In the genomic region with DNA sequence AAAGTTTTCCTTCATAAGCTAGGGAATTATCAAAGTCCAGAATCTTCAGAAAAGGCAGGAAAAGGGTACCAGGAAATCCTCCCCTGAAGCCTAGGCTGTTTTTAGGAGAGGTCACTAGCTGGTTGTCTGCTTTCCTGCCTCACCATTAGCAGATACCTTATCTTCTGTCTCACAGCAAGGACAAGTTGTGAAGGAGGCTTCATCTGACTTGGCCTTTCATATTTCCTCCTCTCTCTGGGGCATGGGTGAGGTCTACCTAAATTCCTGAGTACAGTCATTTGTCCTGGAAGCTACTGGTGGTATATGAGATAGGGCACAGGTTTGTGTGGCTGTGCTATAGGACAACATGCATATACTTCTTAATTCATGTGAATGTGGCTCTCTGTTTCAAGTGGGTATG, we compare ENCODE assay signal across 10 cellular contexts. TPM values are rescaled to one million over a fixed set of nuclear protein-coding genes. Genes with fewer than 3 reads are reported as not detected.
A peak's percentile ranks its signal among the peaks of the same experiment; 100 is the strongest.
DNase-seq lines count a peak whose midpoint lies in the region; TF ChIP-seq lines count a peak whose summit lies in the region.
"Had no signal": no experiment of that assay in that cellular context is flagged by ENCODE, and none has a peak within 500 bp of the region (broad histone marks: within the 10 kb centered on the region; RNA-seq: fewer than 3 reads in every experiment).

No MANE protein-coding gene starts in this region.

- H3K36me3 Mint-ChIP-seq in neural crest cell (ENCODE audit: low read depth): no peaks in the 10 kb centered on the region

- no peaks in the 10 kb centered on the region for H3K9me2 ChIP-seq in Karpas-422 (replicated peaks; ENCODE audit: insufficient read depth, low read length)

- no peak for TF ChIP-seq CTCF in BJ (IDR thresholded peaks at IDR 0.05; ENCODE audit: insufficient read depth, low read depth, low read length)
- no peak for TF ChIP-seq CTCF in neural crest cell (conservative IDR thresholded peaks at IDR 0.05)
- no peak for TF ChIP-seq CTCF in RWPE1 (conservative IDR thresholded peaks at IDR 0.05; ENCODE audit: low read depth)

- H3K4me1 Mint-ChIP-seq in neural crest cell: peaks cover 59% of the 10 kb centered on the region

- H3K9me3 ChIP-seq in Karpas-422 (ENCODE audit: low read length): no peaks in the 10 kb centered on the region
- no peaks in the 10 kb centered on the region for H3K9me3 ChIP-seq in effector memory CD4-positive, alpha-beta T cell (ENCODE audit: control insufficient read depth, low read length)

- peak overlapping the region; percentile 17 for H3K9ac ChIP-seq in Karpas-422 (ENCODE audit: low read length)

- H3K4me1 ChIP-seq in Karpas-422 (ENCODE audit: low read length): peaks cover 66% of the 10 kb centered on the region
- peaks cover 57% of the 10 kb centered on the region for H3K4me1 ChIP-seq in effector memory CD4-positive, alpha-beta T cell (ENCODE audit: control insufficient read depth, insufficient read depth, low read length, poor library complexity, severe bottlenecking)

- H3K36me3 ChIP-seq in BJ (ENCODE audit: control insufficient read depth, insufficient read depth, low read length) (no peaks in the 10 kb centered on the region), Karpas-422 (ENCODE audit: insufficient read depth, low read length) (peaks cover under 1% of the 10 kb centered on the region; the same call in 1 of the 2 replicates)
- H3K36me3 ChIP-seq in effector memory CD4-positive, alpha-beta T cell (ENCODE audit: control insufficient read depth, insufficient read depth, low read length): peaks cover 2% of the 10 kb centered on the region

- no peaks in the 10 kb centered on the region for H3K9me3 Mint-ChIP-seq in neural crest cell

- H3K4me3 ChIP-seq in BJ (ENCODE audit: low read depth, low read length) (peak overlapping the region; percentile 85), Karpas-422 (ENCODE audit: low read length) (no peak overlapping the region)
- H3K4me3 ChIP-seq in effector memory CD4-positive, alpha-beta T cell (ENCODE audit: insufficient read depth, low read depth, low read length, poor library complexity, severe bottlenecking): peak overlapping the region; percentile 94

- CTCF ChIA-PET in BJ (lab: Yijun Ruan, JAX): interaction anchor here (0.5 to 2.0 kb wide), 5 partner anchors 10 to 44 kb away, joined by 3 to 11 read pairs (median 4); no protein-coding TSS in a partner anchor
- CTCF ChIA-PET in RWPE1 (lab: Yijun Ruan, JAX): no interaction called here

- H3K79me2 ChIP-seq in Karpas-422 (ENCODE audit: low read length): peaks cover 14% of the 10 kb centered on the region

- H3K27me3 Mint-ChIP-seq in neural crest cell (ENCODE audit: low read depth): no peaks in the 10 kb centered on the region

- peak overlapping the region; percentile 98 for H3K4me2 ChIP-seq in Karpas-422 (ENCODE audit: low read depth, low read length, poor library complexity, severe bottlenecking)

- H3K27ac ChIP-seq in Karpas-422 (ENCODE audit: low read length) (no peak overlapping the region), RWPE1 (no peak overlapping the region)
- peak overlapping the region; percentile 95 for H3K27ac ChIP-seq in effector memory CD4-positive, alpha-beta T cell (ENCODE audit: insufficient read depth, low read length, poor library complexity, severe bottlenecking)

- H3K27me3 ChIP-seq in BJ (ENCODE audit: control insufficient read depth, insufficient read depth, low read length) (no peaks in the 10 kb centered on the region), Karpas-422 (ENCODE audit: low read length) (no peaks in the 10 kb centered on the region)
- H3K27me3 ChIP-seq in effector memory CD4-positive, alpha-beta T cell (replicated peaks; ENCODE audit: control insufficient read depth, insufficient read depth, low read length, poor library complexity, severe bottlenecking): no peaks in the 10 kb centered on the region

- no peak for DNase-seq in BJ (ENCODE audit: low read depth)
- no peak for DNase-seq in Karpas-422
- DNase-seq in effector memory CD4-positive, alpha-beta T cell: no peak
- no peak for DNase-seq in neural crest cell (ENCODE audit: low read depth, low spot score)
- DNase-seq in cortex of kidney (lab: John Stamatoyannopoulos, UW): no peak
- DNase-seq in RWPE1 (ENCODE audit: low spot score): no peak
- no peak for DNase-seq in NCI-H2107 (lab: John Stamatoyannopoulos, UW)
- no peak for DNase-seq in HuH-7.5 (ENCODE audit: low spot score)
- DNase-seq: activated naive CD4-positive, alpha-beta T cell treated with Interleukin-2 at 50 U/mL for 16 hours; substantia nigra had no signal

- no peak overlapping the region for H2AFZ ChIP-seq in Karpas-422 (ENCODE audit: low read length)

- H3K27ac Mint-ChIP-seq in neural crest cell (ENCODE audit: unreplicated experiment): no peak overlapping the region

- H3K4me3 Mint-ChIP-seq in neural crest cell: peak overlapping the region; percentile 94

- H4K20me1 ChIP-seq in Karpas-422 (ENCODE audit: insufficient read depth, low read depth, low read length): no peaks in the 10 kb centered on the region

- POLR2A ChIA-PET in BJ (lab: Charles Lee) (no interaction called here), RWPE1 (lab: Yijun Ruan, JAX; ENCODE audit: low non-redundant PET) (no interaction called here)

RNA-seq across cellular contexts. Expression of a gene that starts 2.3 kb away (rescaled TPM):
- polyA plus RNA-seq in BJ (2011; rRNA removed): 5.3 and 6.5 TPM in 2 replicates
- 8.8 and 14.2 TPM in 2 replicates for polyA minus RNA-seq in BJ (2011; rRNA and poly(A)+ RNA removed)
- 8.5 and 9.0 TPM in 2 replicates for total RNA-seq in Karpas-422 (2014; rRNA removed; shearing (Covaris generic); ENCODE audit: low replicate concordance)
- total RNA-seq in neural crest cell: 14.1 and 15.4 TPM in 2 replicates

RNA-seq across cellular contexts. Expression of a gene that starts 31.4 kb away (rescaled TPM):
- 0.11 and 0.13 TPM in 2 replicates for polyA plus RNA-seq in BJ (2011; rRNA removed)
- 0.15 and 0.38 TPM in 2 replicates for polyA minus RNA-seq in BJ (2011; rRNA and poly(A)+ RNA removed)
- total RNA-seq in Karpas-422 (2014; rRNA removed; shearing (Covaris generic); ENCODE audit: low replicate concordance): 2.2 and 3.2 TPM in 2 replicates
- not detected in 2 replicates for total RNA-seq in neural crest cell

RNA-seq across cellular contexts. Expression of a gene that starts 47.3 kb away (rescaled TPM):
- polyA plus RNA-seq in BJ (2011; rRNA removed): 30.0 and 34.0 TPM in 2 replicates
- polyA minus RNA-seq in BJ (2011; rRNA and poly(A)+ RNA removed): 36.4 and 48.5 TPM in 2 replicates
- 33.2 and 42.8 TPM in 2 replicates for total RNA-seq in Karpas-422 (2014; rRNA removed; shearing (Covaris generic); ENCODE audit: low replicate concordance)
- 25.7 and 27.3 TPM in 2 replicates for total RNA-seq in neural crest cell
